8 cellular contexts compared by ENCODE assay signal in the genomic region with DNA sequence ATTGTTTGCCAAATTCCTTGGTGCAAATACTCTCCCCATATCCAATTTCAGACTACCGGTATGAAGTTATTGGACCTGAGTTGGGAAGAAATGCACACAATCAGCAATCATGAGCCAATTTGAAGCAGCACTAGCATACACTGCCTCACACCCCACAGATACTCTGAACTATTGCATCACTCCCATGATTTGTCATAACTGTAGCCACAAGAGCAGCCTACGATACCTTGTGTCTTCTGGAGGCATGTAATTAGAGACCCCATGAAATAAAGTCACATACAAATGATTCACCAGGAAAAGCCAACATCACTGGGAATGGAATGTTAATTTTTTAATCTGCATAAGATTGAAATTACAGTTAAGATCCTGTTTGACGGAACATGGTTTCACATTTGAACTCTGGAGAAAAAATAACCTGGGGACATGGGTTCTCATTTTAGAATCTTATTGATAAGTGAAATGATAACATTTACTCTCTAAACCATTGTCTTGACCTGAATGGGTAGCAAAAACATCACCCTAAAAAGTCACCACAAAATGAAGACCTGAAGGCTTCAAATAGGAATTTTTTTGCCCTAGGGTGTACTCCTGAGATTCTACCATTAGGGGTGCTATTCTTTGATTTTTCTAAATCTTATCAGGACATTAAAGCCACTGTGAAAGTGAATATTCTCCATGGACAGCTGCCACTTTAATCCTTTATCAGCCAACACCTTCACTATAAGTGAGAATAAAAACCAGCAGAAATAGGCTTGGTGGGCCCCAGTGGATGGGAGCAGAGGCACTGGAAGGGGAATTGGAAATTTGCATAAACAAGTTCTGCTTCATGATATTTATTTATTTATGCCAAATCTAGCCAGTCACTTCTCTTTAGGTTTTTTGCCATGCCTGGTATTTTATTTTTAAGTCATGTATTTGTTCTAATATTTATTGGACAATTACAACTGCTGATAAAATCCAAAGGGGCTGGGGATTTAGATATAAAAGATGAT. TPM values are rescaled to one million over a fixed set of nuclear protein-coding genes. Genes with fewer than 3 reads are reported as not detected.
DNase-seq lines count a peak whose midpoint lies in the region; ATAC-seq and TF ChIP-seq lines count a peak whose summit lies in the region.

No MANE protein-coding gene starts in this region.

- intact Hi-C loops in activated naive CD4-positive, alpha-beta T cell treated with anti-CD3 and anti-CD28 coated beads for 36 hours (cut with micrococcal nuclease), result loop anchor here (1.0 to 10.0 kb wide), 11 partner anchors 15 to 842 kb away; a partner anchor contains a TSS
- intact Hi-C loops in aorta (cut with DNase I), result no loop called here

- 84 to 86% methylated on average over 3 of the region's 3 CpGs for WGBS in aorta, 2 donors

- ATAC-seq in GM18502 (IDR thresholded peaks at IDR 0.05; ENCODE audit: poor library complexity, unreplicated experiment), result peak; percentile 80
- ATAC-seq in HG02840 (IDR thresholded peaks at IDR 0.05; ENCODE audit: low FRiP score, unreplicated experiment), result peak; percentile 46
- no peak for ATAC-seq in aorta (ENCODE audit: low FRiP score)

- peak overlapping the region; percentile 78 for H3K27ac Mint-ChIP-seq in activated naive CD4-positive, alpha-beta T cell treated with anti-CD3 and anti-CD28 coated beads for 36 hours

- H3K4me3 Mint-ChIP-seq in activated naive CD4-positive, alpha-beta T cell treated with anti-CD3 and anti-CD28 coated beads for 36 hours, result peak overlapping the region; percentile 23

- peak; percentile 51 for TF ChIP-seq CTCF in BE2C (IDR thresholded peaks at IDR 0.05; ENCODE audit: low read depth, low read length)

- H3K9me3 ChIP-seq in BE2C (no peaks in the 10 kb centered on the region), aorta (ENCODE audit: control insufficient read depth, low read length) (no peaks in the 10 kb centered on the region)

- H3K36me3 Mint-ChIP-seq in activated naive CD4-positive, alpha-beta T cell treated with anti-CD3 and anti-CD28 coated beads for 36 hours (ENCODE audit: low read depth), result no peaks in the 10 kb centered on the region

- CTCF ChIA-PET in activated naive CD4-positive, alpha-beta T cell treated with anti-CD3 and anti-CD28 coated beads for 36 hours (lab: Charles Lee), result interaction anchor here (0.9 to 2.4 kb wide), 10 partner anchors 12 to 95 kb away, joined by 3 to 15 read pairs (median 5); a partner anchor contains a TSS

- H3K36me3 ChIP-seq in BE2C, result no peaks in the 10 kb centered on the region
- H3K36me3 ChIP-seq in aorta (ENCODE audit: control insufficient read depth in 1 of 2, insufficient read depth in 2 of 2, low read length in 1 of 2), result no peaks in the 10 kb centered on the region

- peaks cover 86% of the 10 kb centered on the region for H3K4me1 Mint-ChIP-seq in activated naive CD4-positive, alpha-beta T cell treated with anti-CD3 and anti-CD28 coated beads for 36 hours (ENCODE audit: low read depth)

- H3K27me3 Mint-ChIP-seq in activated naive CD4-positive, alpha-beta T cell treated with anti-CD3 and anti-CD28 coated beads for 36 hours (ENCODE audit: low read depth), result no peaks in the 10 kb centered on the region

- H3K27ac ChIP-seq in aorta (ENCODE audit: low read depth in 1 of 2, low read length in 2 of 2), result no peak overlapping the region

- H3K4me3 ChIP-seq in BE2C (ENCODE audit: low read depth, low read length), result no peak overlapping the region
- H3K4me3 ChIP-seq in aorta (ENCODE audit: low read length in 2 of 2), result no peak overlapping the region

- H3K4me1 ChIP-seq in BE2C (no peaks in the 10 kb centered on the region), aorta (ENCODE audit: control insufficient read depth in 1 of 2, insufficient read depth in 2 of 2, low read length in 2 of 2) (no peaks in the 10 kb centered on the region)

- H3K9me3 Mint-ChIP-seq in activated naive CD4-positive, alpha-beta T cell treated with anti-CD3 and anti-CD28 coated beads for 36 hours, result peaks cover 3% of the 10 kb centered on the region

- no peak for DNase-seq in BE2C
- DNase-seq in NAMALWA (ENCODE audit: low spot score), result peak; percentile 82
- peak; percentile 61 for DNase-seq in activated naive CD4-positive, alpha-beta T cell treated with anti-CD3 and anti-CD28 coated beads for 36 hours
- DNase-seq in kidney tubule cell (ENCODE audit: low spot score), result peak; percentile 54
- DNase-seq in aorta, result no peak
- no peak for DNase-seq in anterior cingulate cortex (lab: John Stamatoyannopoulos, UW)

- H3K27me3 ChIP-seq in BE2C (no peaks in the 10 kb centered on the region), aorta (ENCODE audit: control insufficient read depth in 1 of 2, insufficient read depth in 2 of 2, low read length in 1 of 2) (no peaks in the 10 kb centered on the region)

RNA-seq across cellular contexts. Expression of a gene that starts 34.5 kb away (rescaled TPM):
- 75.3 TPM for polyA plus RNA-seq in BE2C (2012; ENCODE audit: insufficient read depth, insufficient read length, low read depth)
- total RNA-seq in activated naive CD4-positive, alpha-beta T cell treated with anti-CD3 and anti-CD28 coated beads for 36 hours, result 100 to 1,000 TPM; 150 to 153 TPM
- 10 to 100 TPM; 59.2 to 61.0 TPM for total RNA-seq in aorta
- 10 to 100 TPM; 21.9 to 37.6 TPM for polyA plus RNA-seq in aorta

Comparison
In these comparisons a context has a peak if more than half of its experiments do, and no peak if none do; other contexts are left out.
1. DNase-seq: peak in NAMALWA (single experiment), activated naive CD4-positive, alpha-beta T cell treated with anti-CD3 and anti-CD28 coated beads for 36 hours (single experiment) and kidney tubule cell (single experiment); none in BE2C (single experiment), aorta (0 of 2) and anterior cingulate cortex (0 of 58).